In the genomic region with DNA sequence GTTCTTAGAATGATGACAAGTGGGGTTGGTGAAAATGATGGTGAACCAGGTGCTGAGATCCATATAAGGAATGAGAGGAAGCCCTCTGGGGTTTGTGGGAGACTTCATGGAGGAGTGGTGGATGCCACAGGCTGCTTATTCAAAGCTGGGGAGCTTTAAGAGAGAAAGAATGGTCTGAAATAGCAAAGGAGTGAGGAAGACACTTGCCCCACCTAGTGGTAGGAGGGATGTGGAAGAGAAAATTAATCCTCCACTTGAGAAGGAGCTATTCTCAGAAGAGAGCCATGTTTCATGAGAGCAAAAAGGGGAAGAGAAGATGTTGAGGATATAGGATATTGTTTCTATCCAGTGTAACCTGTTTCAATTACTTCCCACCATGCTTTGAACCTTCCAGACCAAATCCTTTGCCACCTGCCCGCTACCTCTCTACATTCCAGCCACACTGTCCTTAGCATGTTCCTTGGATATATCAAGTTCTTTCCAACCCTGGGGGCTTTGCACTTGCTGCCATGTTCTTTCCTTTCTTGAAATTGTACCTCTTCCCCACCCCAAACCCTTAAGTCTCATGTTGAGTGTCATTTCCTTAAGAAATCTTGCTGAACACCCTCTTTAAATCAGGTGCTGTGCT, we compare ENCODE assay signal across 9 cellular contexts. TPM values are rescaled to one million over a fixed set of nuclear protein-coding genes. Genes with fewer than 3 reads are reported as not detected.
DNase-seq lines count a peak whose midpoint lies in the region; ATAC-seq, FAIRE-seq and TF ChIP-seq lines count a peak whose summit lies in the region.
"Had no signal": no experiment of that assay in that cellular context is flagged by ENCODE, and none has a peak within 500 bp of the region (broad histone marks: within the 10 kb centered on the region; RNA-seq: fewer than 3 reads in every experiment).

No MANE protein-coding gene starts in this region.

- H3K4me3 ChIP-seq in heart right ventricle (no peak overlapping the region), right cardiac atrium (ENCODE audit: low read length) (no peak overlapping the region), dorsolateral prefrontal cortex (no peak overlapping the region)
- no peak overlapping the region for H3K4me3 ChIP-seq in naive thymus-derived CD4-positive, alpha-beta T cell (ENCODE audit: low read length)

- CTCF ChIA-PET in naive thymus-derived CD4-positive, alpha-beta T cell (lab: Charles Lee) = interaction anchor here (0.6 to 11.8 kb wide), 13 partner anchors 11 to 602 kb away, joined by 3 to 230 read pairs (median 3); a partner anchor contains a TSS

- H3K4me1 Mint-ChIP-seq in naive thymus-derived CD4-positive, alpha-beta T cell = peaks cover 9 to 18% (median 17%) of the 10 kb centered on the region in 7 donors

- 92 to 95% methylated on average over 1 of the region's 1 CpG for WGBS in heart right ventricle, 2 donors
- WGBS in right cardiac atrium = 90% methylated on average over 1 of the region's 1 CpG

- no peak for FAIRE-seq in HTR-8/SVneo (lab: Jason Lieb, UNC)

- H3K9me3 Mint-ChIP-seq in naive thymus-derived CD4-positive, alpha-beta T cell = no peaks in the 10 kb centered on the region
- H3K9me3 Mint-ChIP-seq: central memory CD8-positive, alpha-beta T cell had no signal

- H3K27me3 ChIP-seq in heart right ventricle (no peaks in the 10 kb centered on the region), right cardiac atrium (ENCODE audit: control insufficient read depth, insufficient read depth) (no peaks in the 10 kb centered on the region), dorsolateral prefrontal cortex (no peaks in the 10 kb centered on the region)
- no peaks in the 10 kb centered on the region for H3K27me3 ChIP-seq in naive thymus-derived CD4-positive, alpha-beta T cell (ENCODE audit: control insufficient read depth in 2 of 2, insufficient read depth in 2 of 2, low read length in 2 of 2)

- H3K9me3 ChIP-seq in heart right ventricle = peaks cover 0 to 5% (median 0%) of the 10 kb centered on the region in 11 donors
- no peaks in the 10 kb centered on the region for H3K9me3 ChIP-seq in right cardiac atrium (ENCODE audit: control insufficient read depth, low read length)
- H3K9me3 ChIP-seq in naive thymus-derived CD4-positive, alpha-beta T cell (ENCODE audit: control insufficient read depth in 2 of 3, low read length in 3 of 3) = no peaks in the 10 kb centered on the region

- peaks cover 0 to 5% (median 0%) of the 10 kb centered on the region in 5 donors for H3K27me3 Mint-ChIP-seq in naive thymus-derived CD4-positive, alpha-beta T cell
- H3K27me3 Mint-ChIP-seq: central memory CD8-positive, alpha-beta T cell had no signal

- no peaks in the 10 kb centered on the region for H3K36me3 ChIP-seq in heart right ventricle
- H3K36me3 ChIP-seq in naive thymus-derived CD4-positive, alpha-beta T cell (ENCODE audit: control insufficient read depth in 2 of 3, insufficient read depth in 3 of 3, low read length in 3 of 3) = no peaks in the 10 kb centered on the region

- intact Hi-C loops in heart right ventricle (cut with DNase I) (loop anchor here in 9 of 10 donors (2.0 to 10.0 kb wide), 9 partner anchors 61 to 706 kb away; a partner anchor contains a TSS), right cardiac atrium (cut with DNase I) (loop anchor here in 3 of 4 donors (5.0 to 10.0 kb wide), 3 partner anchors 504 to 704 kb away; a partner anchor contains a TSS), dorsolateral prefrontal cortex (cut with DNase I) (loop anchor here (2.0 to 10.0 kb wide), 3 partner anchors 204 to 598 kb away; a partner anchor contains a TSS)
- intact Hi-C loops in naive thymus-derived CD4-positive, alpha-beta T cell (cut with micrococcal nuclease) = loop anchor here in 1 of 2 donors (1.0 to 10.0 kb wide), 3 partner anchors 119 to 764 kb away; no protein-coding TSS in a partner anchor

- TF ChIP-seq CTCF in heart right ventricle (IDR thresholded peaks at IDR 0.05) (peak; percentile 32 to 69 (median 58)), dorsolateral prefrontal cortex (IDR thresholded peaks at IDR 0.05 in 54 of 56, conservative IDR thresholded peaks at IDR 0.05 in 2 of 56; ENCODE audit: low read depth in 1 of 56, partially characterized antibody in 56 of 56) (peak; percentile 51 to 83 (median 72))

- H3K4me3 Mint-ChIP-seq in naive thymus-derived CD4-positive, alpha-beta T cell = no peak overlapping the region
- H3K4me3 Mint-ChIP-seq: central memory CD8-positive, alpha-beta T cell had no signal

- no peak overlapping the region for H3K27ac Mint-ChIP-seq in naive thymus-derived CD4-positive, alpha-beta T cell

- H3K27ac ChIP-seq in heart right ventricle = no peak overlapping the region
- H3K27ac ChIP-seq in right cardiac atrium (ENCODE audit: low read length) = no peak overlapping the region
- no peak overlapping the region for H3K27ac ChIP-seq in dorsolateral prefrontal cortex
- no peak overlapping the region for H3K27ac ChIP-seq in naive thymus-derived CD4-positive, alpha-beta T cell (ENCODE audit: low read depth, low read length)

- H3K4me1 ChIP-seq in heart right ventricle = peaks cover 0 to 12% (median 5%) of the 10 kb centered on the region in 9 donors
- H3K4me1 ChIP-seq in right cardiac atrium (ENCODE audit: control insufficient read depth, insufficient read depth, low read length) = no peaks in the 10 kb centered on the region
- peaks cover 2 to 10% of the 10 kb centered on the region in 2 donors for H3K4me1 ChIP-seq in naive thymus-derived CD4-positive, alpha-beta T cell (ENCODE audit: control insufficient read depth in 2 of 2, insufficient read depth in 2 of 2, low read length in 2 of 2)

- H3K36me3 Mint-ChIP-seq in naive thymus-derived CD4-positive, alpha-beta T cell = no peaks in the 10 kb centered on the region

- POLR2A ChIA-PET in naive thymus-derived CD4-positive, alpha-beta T cell (lab: Charles Lee) = no interaction called here

- DNase-seq in heart right ventricle (peak in 1 of 2 donors; percentile 19), right cardiac atrium (no peak), HTR-8/SVneo (ENCODE audit: insufficient read length, low spot score) (peak; percentile 32), OCI-M1 (lab: John Stamatoyannopoulos, UW) (peak; percentile 87), dorsolateral prefrontal cortex (no peak), ureter (ENCODE audit: low spot score) (no peak)
- peak in 6 of 9 donors; percentile 18 to 51 (median 37) for DNase-seq in naive thymus-derived CD4-positive, alpha-beta T cell
- no peak for DNase-seq in activated CD8-positive, alpha-beta memory T cell treated with anti-CD3 and anti-CD28 coated beads for 24 hours

- ATAC-seq in heart right ventricle (no peak), right cardiac atrium (no peak)
- ATAC-seq in naive thymus-derived CD4-positive, alpha-beta T cell = peak; percentile 41

RNA-seq across cellular contexts. Expression of a gene that starts 19.6 kb away (rescaled TPM):
- total RNA-seq in heart right ventricle = under 1 TPM in 1 of 10 donors, not detected in 9; 0.09 TPM
- polyA plus RNA-seq in heart right ventricle = not detected
- not detected for total RNA-seq in right cardiac atrium
- polyA plus RNA-seq in right cardiac atrium = not detected
- under 1 TPM in 117 of 120 experiments, not detected in 3; 0.11 to 0.98 (median 0.41) TPM for total RNA-seq in dorsolateral prefrontal cortex
- total RNA-seq in naive thymus-derived CD4-positive, alpha-beta T cell = not detected
- polyA plus RNA-seq in naive thymus-derived CD4-positive, alpha-beta T cell = under 1 TPM; 0.07 to 0.13 TPM
- total RNA-seq in ureter = 0.23 TPM

Comparison
In these comparisons a context has a peak if more than half of its experiments do, and no peak if none do; other contexts are left out.
1. DNase-seq: peak in HTR-8/SVneo (single experiment), OCI-M1 (single experiment) and naive thymus-derived CD4-positive, alpha-beta T cell (6 of 9); none in right cardiac atrium (0 of 3), dorsolateral prefrontal cortex (0 of 10), activated CD8-positive, alpha-beta memory T cell treated with anti-CD3 and anti-CD28 coated beads for 24 hours (single experiment) and ureter (single experiment).